Comparison of ENCODE assay signal across 8 cellular contexts in genomic region chr2:221518201-221518936, GRCh38. TPM values are rescaled to one million over a fixed set of nuclear protein-coding genes. Genes with fewer than 3 reads are reported as not detected.
A peak's percentile ranks its signal among the peaks of the same experiment; 100 is the strongest.
DNase-seq lines count a peak whose midpoint lies in the region; ATAC-seq and TF ChIP-seq lines count a peak whose summit lies in the region.

No MANE protein-coding gene starts in this region.

- H3K27me3 Mint-ChIP-seq in glutamatergic neuron (ENCODE audit: unreplicated experiment): no peaks in the 10 kb centered on the region

- no peaks in the 10 kb centered on the region for H3K9me3 ChIP-seq in thymus (ENCODE audit: control insufficient read depth)

- H3K4me3 Mint-ChIP-seq in glutamatergic neuron (ENCODE audit: unreplicated experiment): no peak overlapping the region

- DNase-seq in ELR (ENCODE audit: low read depth): peak; percentile 66
- peak; percentile 91 for DNase-seq in central memory CD4-positive, alpha-beta T cell
- no peak for DNase-seq in 8988T
- no peak for DNase-seq in glutamatergic neuron
- no peak for DNase-seq in NCI-H524 (lab: John Stamatoyannopoulos, UW)

- 34% methylated on average over 7 of the region's 7 CpGs for WGBS in thymus

- H3K36me3 Mint-ChIP-seq in glutamatergic neuron (ENCODE audit: unreplicated experiment): no peaks in the 10 kb centered on the region

- H3K27ac ChIP-seq in thymus (ENCODE audit: low read depth): peak overlapping the region; percentile 85

- ATAC-seq in GM21360 (IDR thresholded peaks at IDR 0.05; ENCODE audit: unreplicated experiment): peak; percentile 42
- peak; percentile 45 for ATAC-seq in HG03469 (IDR thresholded peaks at IDR 0.05; ENCODE audit: unreplicated experiment)

- peaks cover 12% of the 10 kb centered on the region for H3K4me1 Mint-ChIP-seq in glutamatergic neuron (ENCODE audit: low read depth, unreplicated experiment)

- no peak overlapping the region for H3K27ac Mint-ChIP-seq in glutamatergic neuron (ENCODE audit: unreplicated experiment)

- no peaks in the 10 kb centered on the region for H3K36me3 ChIP-seq in thymus (ENCODE audit: control insufficient read depth, insufficient read depth)

- no peaks in the 10 kb centered on the region for H3K9me3 Mint-ChIP-seq in glutamatergic neuron (ENCODE audit: unreplicated experiment)

- H3K4me3 ChIP-seq in thymus (ENCODE audit: low read length): no peak overlapping the region

- TF ChIP-seq CTCF in glutamatergic neuron (IDR thresholded peaks at IDR 0.05; ENCODE audit: partially characterized antibody, unreplicated experiment): no peak

- H3K27me3 ChIP-seq in thymus (ENCODE audit: control insufficient read depth, insufficient read depth): no peaks in the 10 kb centered on the region

- peaks cover 28% of the 10 kb centered on the region for H3K4me1 ChIP-seq in thymus (ENCODE audit: control insufficient read depth, insufficient read depth, low read length)

RNA-seq across cellular contexts. Expression of gene EPHA4, which starts 53.7 kb away (rescaled TPM):
- 7.8 TPM for polyA plus RNA-seq in thymus
- 57.2 TPM for total RNA-seq in glutamatergic neuron (ENCODE audit: unreplicated experiment)

Comparison
In these comparisons a context has a peak if more than half of its experiments do, and no peak if none do; other contexts are left out.
1. DNase-seq: peak in ELR (single experiment) and central memory CD4-positive, alpha-beta T cell (single experiment); none in 8988T (single experiment), glutamatergic neuron (single experiment) and NCI-H524 (0 of 2).